ENCODE assay signal across 20 cellular contexts in genomic region chr19:44690131-44690440, GRCh38. TPM values are rescaled to one million over a fixed set of nuclear protein-coding genes. Genes with fewer than 3 reads are reported as not detected.
DNase-seq lines count a peak whose midpoint lies in the region; ATAC-seq, FAIRE-seq and TF ChIP-seq lines count a peak whose summit lies in the region.
"Had no signal": no experiment of that assay in that cellular context is flagged by ENCODE, and none has a peak within 500 bp of the region (broad histone marks: within the 10 kb centered on the region; RNA-seq: fewer than 3 reads in every experiment).

No MANE protein-coding gene starts in this region.

- no peak overlapping the region for H3K27ac ChIP-seq in HepG2 (ENCODE audit: extremely low read length, insufficient read depth, low read length)
- peak overlapping the region in 1 of 3 donors; percentile 90 for H3K27ac ChIP-seq in right lobe of liver
- no peak overlapping the region for H3K27ac ChIP-seq in neuronal stem cell (replicated peaks; ENCODE audit: low read length)
- peak overlapping the region in 1 of 4 donors; percentile 14 for H3K27ac ChIP-seq in Peyer's patch
- H3K27ac ChIP-seq: SJSA1 had no signal

- CTCF ChIA-PET in HepG2 (lab: Yijun Ruan, JAX; ENCODE audit: low intra/inter-chr PET ratio, low total read pairs) = interaction anchor here (1.1 to 4.6 kb wide), 5 partner anchors 28 to 154 kb away, joined by 3 to 34 read pairs (median 11); no protein-coding TSS in a partner anchor

- DNase-seq in HepG2 (ENCODE audit: low spot score) (peak; percentile 53), right lobe of liver (no peak), T-helper 17 cell (no peak), neuronal stem cell (ENCODE audit: low spot score) (no peak), HFFc6 (no peak), D341Med (ENCODE audit: low spot score) (no peak), Peyer's patch (no peak)
- DNase-seq: CD8-positive, alpha-beta T cell; DMS79 treated with DMSO at 0.1 percent for 48 hours; MV-4-11; NCI-H1417; NCI-H187; NCI-H2107; NCI-H510A; NCI-H748 treated with DMSO at 0.1 percent for 48 hours had no signal

- H3K27ac Mint-ChIP-seq in T-helper 17 cell (peak overlapping the region; percentile 78), HFFc6 (no peak overlapping the region)
- H3K27ac Mint-ChIP-seq: CD8-positive, alpha-beta T cell had no signal

- no peak overlapping the region for H3K14ac ChIP-seq in neuronal stem cell (ENCODE audit: low read length)

- TF ChIP-seq CTCF in HepG2 (CRISPR knock-in tag; IDR thresholded peaks at IDR 0.05) (no peak), right lobe of liver (IDR thresholded peaks at IDR 0.05) (no peak), HFFc6 (IDR thresholded peaks at IDR 0.05) (no peak), Peyer's patch (IDR thresholded peaks at IDR 0.05) (no peak)

- H3K36me3 ChIP-seq in HepG2 (replicated peaks in 1 of 2; ENCODE audit: control insufficient read depth in 1 of 2, insufficient read depth in 2 of 2, low read length in 2 of 2) (no peaks in the 10 kb centered on the region), right lobe of liver (no peaks in the 10 kb centered on the region), neuronal stem cell (replicated peaks in 1 of 2; ENCODE audit: control insufficient read depth in 2 of 2, insufficient read depth in 2 of 2, low read length in 2 of 2) (no peaks in the 10 kb centered on the region), Peyer's patch (no peaks in the 10 kb centered on the region)
- H3K36me3 ChIP-seq: HAP-1, SJSA1 had no signal

- H3K27me3 Mint-ChIP-seq in T-helper 17 cell (peaks cover 15% of the 10 kb centered on the region), HFFc6 (ENCODE audit: insufficient read depth) (peaks cover 4% of the 10 kb centered on the region; the same call in 1 of the 2 replicates)

- H2BK15ac ChIP-seq in neuronal stem cell (ENCODE audit: low read length) = peak overlapping the region; percentile 79

- POLR2A ChIA-PET in HepG2 (lab: Yijun Ruan, JAX) = interaction anchor here (1.4 to 1.9 kb wide), 3 partner anchors 34 to 81 kb away, joined by 6 to 7 read pairs (median 7); no protein-coding TSS in a partner anchor

- H3K79me2 ChIP-seq in HepG2 (ENCODE audit: insufficient read depth, low read length) = no peaks in the 10 kb centered on the region

- H3K4me1 Mint-ChIP-seq in T-helper 17 cell = peaks cover 28% of the 10 kb centered on the region
- peaks cover 43% of the 10 kb centered on the region for H3K4me1 Mint-ChIP-seq in HFFc6 (ENCODE audit: low read depth)

- H3K4me1 ChIP-seq in HepG2 (ENCODE audit: insufficient read depth, low read length) = peaks cover 66% of the 10 kb centered on the region
- H3K4me1 ChIP-seq in right lobe of liver = peaks cover 3 to 60% (median 24%) of the 10 kb centered on the region in 4 donors
- no peaks in the 10 kb centered on the region for H3K4me1 ChIP-seq in neuronal stem cell (ENCODE audit: control insufficient read depth in 2 of 2, insufficient read depth in 1 of 2, low read depth in 1 of 2, low read length in 2 of 2)
- peaks cover 0 to 37% (median 10%) of the 10 kb centered on the region in 4 donors for H3K4me1 ChIP-seq in Peyer's patch

- H3K4me3 ChIP-seq in HepG2 (replicated peaks in 1 of 3; ENCODE audit: insufficient read depth in 1 of 3, low read depth in 2 of 3, low read length in 3 of 3) (peak overlapping the region in 1 of 3 experiments; percentile 52; a peak in 2 of 6 replicates), right lobe of liver (no peak overlapping the region), neuronal stem cell (ENCODE audit: low read length in 2 of 2) (no peak overlapping the region), Peyer's patch (no peak overlapping the region)
- H3K4me3 ChIP-seq: HAP-1, K562, SJSA1 had no signal

- H3K9me3 ChIP-seq in HepG2 (ENCODE audit: low read length) (no peaks in the 10 kb centered on the region), right lobe of liver (no peaks in the 10 kb centered on the region), T-helper 17 cell (ENCODE audit: control insufficient read depth, low read length, poor library complexity, severe bottlenecking) (no peaks in the 10 kb centered on the region), neuronal stem cell (replicated peaks in 1 of 2; ENCODE audit: control insufficient read depth in 2 of 2, insufficient read depth in 1 of 2, low read depth in 1 of 2, low read length in 2 of 2) (no peaks in the 10 kb centered on the region), Peyer's patch (no peaks in the 10 kb centered on the region)
- H3K9me3 ChIP-seq: HAP-1, SJSA1 had no signal

- H3K36me3 Mint-ChIP-seq in T-helper 17 cell (ENCODE audit: low read depth) (no peaks in the 10 kb centered on the region), HFFc6 (ENCODE audit: low read depth) (no peaks in the 10 kb centered on the region)
- H3K36me3 Mint-ChIP-seq: CD8-positive, alpha-beta T cell had no signal

- H3K4ac ChIP-seq in neuronal stem cell (ENCODE audit: low read length) = no peak overlapping the region

- H2AK5ac ChIP-seq in neuronal stem cell (ENCODE audit: low read depth, low read length) = peak overlapping the region; percentile 88

- peaks cover 2% of the 10 kb centered on the region; the same call in 1 of the 2 replicates for H3K9me3 Mint-ChIP-seq in HFFc6
- H3K9me3 Mint-ChIP-seq: CD8-positive, alpha-beta T cell had no signal

- no peak for FAIRE-seq in HepG2 (lab: Jason Lieb, UNC)
- FAIRE-seq: A204.1, K562 had no signal

- no peaks in the 10 kb centered on the region for H4K20me1 ChIP-seq in HepG2 (ENCODE audit: insufficient read depth, low read length)

- H3K9ac ChIP-seq in HepG2 (ENCODE audit: insufficient read depth, low read depth, low read length) (no peak overlapping the region), neuronal stem cell (ENCODE audit: low read depth, low read length, poor library complexity) (no peak overlapping the region)

- TF ChIP-seq EP300 in HepG2 (IDR thresholded peaks at IDR 0.05; ENCODE audit: low read depth in 2 of 2, low read length in 2 of 2) (no peak), HepG2 (CRISPR knock-in tag; IDR thresholded peaks at IDR 0.05; ENCODE audit: borderline replicate concordance) (no peak)

- H3K4me3 Mint-ChIP-seq in T-helper 17 cell (no peak overlapping the region), HFFc6 (no peak overlapping the region)
- H3K4me3 Mint-ChIP-seq: CD8-positive, alpha-beta T cell had no signal

- no TSS peak for BruUV-seq in HepG2 (replicated peaks; lab: Mats Ljungman, UMichigan)

- no peaks in the 10 kb centered on the region for H3K79me1 ChIP-seq in neuronal stem cell (ENCODE audit: low read depth, low read length)

- intact Hi-C loops in HepG2 (cut with micrococcal nuclease; ENCODE audit: unreplicated experiment) = no loop called here
- intact Hi-C loops in right lobe of liver (cut with DNase I) = no loop called here

- in situ Hi-C loops in HepG2 (cut with HindIII; ENCODE audit: extremely low pct_ligation_motif_present, low pct_unique_long_range_greater_than_20kb) = no loop called here

- H3K23ac ChIP-seq in neuronal stem cell (ENCODE audit: low read depth, low read length, poor library complexity) = no peak overlapping the region

- TF ChIP-seq RAD21 in HepG2 (CRISPR knock-in tag; IDR thresholded peaks at IDR 0.05) = no peak

- H2BK5ac ChIP-seq in neuronal stem cell (ENCODE audit: low read length) = no peak overlapping the region

- H2AFZ ChIP-seq in HepG2 (ENCODE audit: low read length) (no peak overlapping the region), neuronal stem cell (ENCODE audit: low read length) (no peak overlapping the region)

- H3K4me2 ChIP-seq in HepG2 (ENCODE audit: low read depth, low read length) = peak overlapping the region; percentile 66; the same call in 1 of the 2 replicates
- no peak overlapping the region for H3K4me2 ChIP-seq in neuronal stem cell (ENCODE audit: insufficient read depth, low read length, poor library complexity, severe bottlenecking)

- no peak for TF ChIP-seq POLR2A in HepG2 (IDR thresholded peaks at IDR 0.05; ENCODE audit: insufficient read depth in 1 of 2, low read depth in 2 of 2, low read length in 2 of 2)
- TF ChIP-seq POLR2A in right lobe of liver (IDR thresholded peaks at IDR 0.05) = no peak
- TF ChIP-seq POLR2A in Peyer's patch (IDR thresholded peaks at IDR 0.05) = no peak

- no peak overlapping the region for H2BK120ac ChIP-seq in neuronal stem cell (ENCODE audit: low read depth, low read length)

- H4K8ac ChIP-seq in neuronal stem cell (ENCODE audit: low read depth, low read length) = no peak overlapping the region

- ATAC-seq in HepG2 (peak; percentile 28), right lobe of liver (no peak), T-helper 17 cell (no peak)
- ATAC-seq: CD8-positive, alpha-beta T cell had no signal

- no peak overlapping the region for H4K91ac ChIP-seq in neuronal stem cell (ENCODE audit: low read depth, low read length, poor library complexity)

- no peak overlapping the region for H2BK12ac ChIP-seq in neuronal stem cell (ENCODE audit: low read length)

- H3K27me3 ChIP-seq in HepG2 (ENCODE audit: control insufficient read depth in 1 of 2, insufficient read depth in 2 of 2, low read length in 2 of 2) (no peaks in the 10 kb centered on the region), right lobe of liver (no peaks in the 10 kb centered on the region), neuronal stem cell (ENCODE audit: control insufficient read depth in 3 of 3, insufficient read depth in 3 of 3, low read depth in 1 of 3, low read length in 3 of 3) (no peaks in the 10 kb centered on the region), Peyer's patch (no peaks in the 10 kb centered on the region)
- H3K27me3 ChIP-seq: SJSA1 had no signal

- WGBS in HepG2 (ENCODE audit: low lambda C conversion rate) = 54% methylated on average over 3 of the region's 3 CpGs
- WGBS in right lobe of liver (ENCODE audit: insufficient coverage, low coverage, low lambda C conversion rate, missing lambda C conversion rate) = 67% methylated on average over 3 of the region's 3 CpGs
- no CpG with 5 or more reads among the region's 3 CpGs for WGBS in neuronal stem cell (ENCODE audit: extremely low coverage in 2 of 2, insufficient read length in 2 of 2, insufficient replicate concordance in 1 of 2), 2 donors

- peak overlapping the region; percentile 35 for H3K18ac ChIP-seq in neuronal stem cell (ENCODE audit: low read length)

RNA-seq across cellular contexts. Expression of gene CEACAM16, which starts 8.9 kb away (rescaled TPM):
- total RNA-seq in HepG2 (2016; rRNA removed; fragmentation: Illumina TruSeq; extraction: Trizol) (not detected in 2 replicates), right lobe of liver (not detected), T-helper 17 cell (not detected), Peyer's patch (not detected)
- not detected in 2 replicates for total RNA-seq in HepG2 (2016; cell fraction: cytosol; rRNA removed; fragmentation: Illumina TruSeq; extraction: Trizol; ENCODE audit: low read depth)
- total RNA-seq in HepG2 (2016; cell fraction: insoluble cytoplasmic fraction; rRNA removed; fragmentation: Illumina TruSeq; extraction: Trizol) = not detected in 2 replicates
- not detected in 2 replicates for total RNA-seq in HepG2 (2016; cell fraction: membrane; rRNA removed; fragmentation: Illumina TruSeq; extraction: Trizol)
- not detected in 2 replicates for total RNA-seq in HepG2 (2016; cell fraction: nucleus; rRNA removed; fragmentation: Illumina TruSeq; extraction: Trizol)
- polyA plus RNA-seq in HepG2 (2011; rRNA removed) = not detected in 2 replicates
- not detected in 2 replicates for polyA plus RNA-seq in HepG2 (2011; cell fraction: cytosol; rRNA removed)
- not detected in 2 replicates for polyA plus RNA-seq in HepG2 (2011; cell fraction: nucleus; rRNA removed)
- polyA plus RNA-seq in HepG2 (2012) = not detected in 2 replicates
- polyA plus RNA-seq in HepG2 (2016; cell fraction: cytosol; fragmentation: Illumina TruSeq; extraction: Trizol; ENCODE audit: low read depth) = not detected in 2 replicates
- polyA plus RNA-seq in HepG2 (2016; cell fraction: insoluble cytoplasmic fraction; fragmentation: Illumina TruSeq; extraction: Trizol; ENCODE audit: low read depth) = not detected in 2 replicates
- polyA plus RNA-seq in HepG2 (2016; cell fraction: membrane; fragmentation: Illumina TruSeq; extraction: Trizol; ENCODE audit: low read depth) = not detected in 2 replicates
- polyA plus RNA-seq in HepG2 (2016; cell fraction: nucleus; fragmentation: Illumina TruSeq; extraction: Trizol; ENCODE audit: insufficient read depth, low read depth) = not detected in 2 replicates
- not detected in 2 replicates for polyA minus RNA-seq in HepG2 (2011; rRNA and poly(A)+ RNA removed; ENCODE audit: low replicate concordance)
- polyA minus RNA-seq in HepG2 (2011; cell fraction: cytosol; rRNA and poly(A)+ RNA removed) = not detected in 2 replicates
- polyA minus RNA-seq in HepG2 (2011; cell fraction: nucleus; rRNA and poly(A)+ RNA removed) = not detected in 2 replicates
- polyA plus RNA-seq in neuronal stem cell (2013, experiment 1 of 2) = not detected
- not detected for polyA plus RNA-seq in neuronal stem cell (2013, experiment 2 of 2)
- total RNA-seq in HFFc6 (2021; fragmentation: NEBNext Ultra II Directional; extraction: Animal tissue kit (Norgen Biotek cat#: 25700)) = not detected
- total RNA-seq: CD8-positive, alpha-beta T cell; K562; SJSA1 had no signal
- polyA plus RNA-seq: BJ, K562 had no signal

RNA-seq across cellular contexts. Expression of gene CEACAM19, which starts 18.8 kb away (rescaled TPM):
- total RNA-seq in HepG2 (2016; rRNA removed; fragmentation: Illumina TruSeq; extraction: Trizol) = 0.66 and 1.3 TPM in 2 replicates
- 0.18 and 0.30 TPM in 2 replicates for total RNA-seq in HepG2 (2016; cell fraction: cytosol; rRNA removed; fragmentation: Illumina TruSeq; extraction: Trizol; ENCODE audit: low read depth)
- 0.22 and 1.3 TPM in 2 replicates for total RNA-seq in HepG2 (2016; cell fraction: insoluble cytoplasmic fraction; rRNA removed; fragmentation: Illumina TruSeq; extraction: Trizol)
- 0.38 and 0.65 TPM in 2 replicates for total RNA-seq in HepG2 (2016; cell fraction: membrane; rRNA removed; fragmentation: Illumina TruSeq; extraction: Trizol)
- 2.7 and 2.8 TPM in 2 replicates for total RNA-seq in HepG2 (2016; cell fraction: nucleus; rRNA removed; fragmentation: Illumina TruSeq; extraction: Trizol)
- 4.0 and 6.3 TPM in 2 replicates for polyA plus RNA-seq in HepG2 (2011; rRNA removed)
- polyA plus RNA-seq in HepG2 (2011; cell fraction: cytosol; rRNA removed) = 1.3 and 1.5 TPM in 2 replicates
- 16.3 and 18.1 TPM in 2 replicates for polyA plus RNA-seq in HepG2 (2011; cell fraction: nucleus; rRNA removed)
- 4.6 and 6.9 TPM in 2 replicates for polyA plus RNA-seq in HepG2 (2012)
- polyA plus RNA-seq in HepG2 (2016; cell fraction: cytosol; fragmentation: Illumina TruSeq; extraction: Trizol; ENCODE audit: low read depth) = 0.32 and 0.38 TPM in 2 replicates
- 0.47 and 0.99 TPM in 2 replicates for polyA plus RNA-seq in HepG2 (2016; cell fraction: insoluble cytoplasmic fraction; fragmentation: Illumina TruSeq; extraction: Trizol; ENCODE audit: low read depth)
- 0.88 and 0.98 TPM in 2 replicates for polyA plus RNA-seq in HepG2 (2016; cell fraction: membrane; fragmentation: Illumina TruSeq; extraction: Trizol; ENCODE audit: low read depth)
- polyA plus RNA-seq in HepG2 (2016; cell fraction: nucleus; fragmentation: Illumina TruSeq; extraction: Trizol; ENCODE audit: insufficient read depth, low read depth) = 11.9 and 13.8 TPM in 2 replicates
- polyA minus RNA-seq in HepG2 (2011; rRNA and poly(A)+ RNA removed; ENCODE audit: low replicate concordance) = 6.6 and 9.0 TPM in 2 replicates
- polyA minus RNA-seq in HepG2 (2011; cell fraction: cytosol; rRNA and poly(A)+ RNA removed) = 0.59 and 0.88 TPM in 2 replicates
- 11.7 and 11.8 TPM in 2 replicates for polyA minus RNA-seq in HepG2 (2011; cell fraction: nucleus; rRNA and poly(A)+ RNA removed)
- total RNA-seq in right lobe of liver = 1 to 10 TPM; 3.3 to 9.0 (median 4.5) TPM
- under 1 TPM; 0.27 to 0.39 TPM for total RNA-seq in T-helper 17 cell
- polyA plus RNA-seq in neuronal stem cell (2013, experiment 1 of 2) = 2.2 TPM
- 2.2 TPM for polyA plus RNA-seq in neuronal stem cell (2013, experiment 2 of 2)
- total RNA-seq in HFFc6 (2021; fragmentation: NEBNext Ultra II Directional; extraction: Animal tissue kit (Norgen Biotek cat#: 25700)) = 1 to 10 TPM; 1.8 to 2.5 (median 2.1) TPM
- total RNA-seq in Peyer's patch = 10 to 100 TPM in 3 of 4 donors, 1 to 10 TPM in 1; 4.4 to 16.9 (median 13.3) TPM

RNA-seq across cellular contexts. Expression of gene PVR, which starts 46.4 kb away (rescaled TPM):
- total RNA-seq in HepG2 (2016; rRNA removed; fragmentation: Illumina TruSeq; extraction: Trizol) (18.4 and 43.4 TPM in 2 replicates), right lobe of liver (10 to 100 TPM; 26.6 to 66.6 (median 55.5) TPM), T-helper 17 cell (under 1 TPM; 0.70 to 0.94 TPM), Peyer's patch (10 to 100 TPM; 21.7 to 49.3 (median 40.0) TPM)
- 5.4 and 5.5 TPM in 2 replicates for total RNA-seq in HepG2 (2016; cell fraction: cytosol; rRNA removed; fragmentation: Illumina TruSeq; extraction: Trizol; ENCODE audit: low read depth)
- 16.1 and 39.6 TPM in 2 replicates for total RNA-seq in HepG2 (2016; cell fraction: insoluble cytoplasmic fraction; rRNA removed; fragmentation: Illumina TruSeq; extraction: Trizol)
- 18.0 and 18.1 TPM in 2 replicates for total RNA-seq in HepG2 (2016; cell fraction: membrane; rRNA removed; fragmentation: Illumina TruSeq; extraction: Trizol)
- 37.4 and 45.5 TPM in 2 replicates for total RNA-seq in HepG2 (2016; cell fraction: nucleus; rRNA removed; fragmentation: Illumina TruSeq; extraction: Trizol)
- polyA plus RNA-seq in HepG2 (2011; rRNA removed) = 46.6 and 59.5 TPM in 2 replicates
- polyA plus RNA-seq in HepG2 (2011; cell fraction: cytosol; rRNA removed) = 53.0 and 55.6 TPM in 2 replicates
- 60.5 and 72.7 TPM in 2 replicates for polyA plus RNA-seq in HepG2 (2011; cell fraction: nucleus; rRNA removed)
- 26.0 and 35.8 TPM in 2 replicates for polyA plus RNA-seq in HepG2 (2012)
- polyA plus RNA-seq in HepG2 (2016; cell fraction: cytosol; fragmentation: Illumina TruSeq; extraction: Trizol; ENCODE audit: low read depth) = 4.1 and 4.5 TPM in 2 replicates
- polyA plus RNA-seq in HepG2 (2016; cell fraction: insoluble cytoplasmic fraction; fragmentation: Illumina TruSeq; extraction: Trizol; ENCODE audit: low read depth) = 14.1 and 16.5 TPM in 2 replicates
- polyA plus RNA-seq in HepG2 (2016; cell fraction: membrane; fragmentation: Illumina TruSeq; extraction: Trizol; ENCODE audit: low read depth) = 9.4 and 9.9 TPM in 2 replicates
- polyA plus RNA-seq in HepG2 (2016; cell fraction: nucleus; fragmentation: Illumina TruSeq; extraction: Trizol; ENCODE audit: insufficient read depth, low read depth) = 59.3 and 60.4 TPM in 2 replicates
- polyA minus RNA-seq in HepG2 (2011; rRNA and poly(A)+ RNA removed; ENCODE audit: low replicate concordance) = 69.1 and 105 TPM in 2 replicates
- 34.7 and 43.2 TPM in 2 replicates for polyA minus RNA-seq in HepG2 (2011; cell fraction: cytosol; rRNA and poly(A)+ RNA removed)
- polyA minus RNA-seq in HepG2 (2011; cell fraction: nucleus; rRNA and poly(A)+ RNA removed) = 56.0 and 67.4 TPM in 2 replicates
- 5.7 TPM for polyA plus RNA-seq in neuronal stem cell (2013, experiment 1 of 2)
- 5.3 TPM for polyA plus RNA-seq in neuronal stem cell (2013, experiment 2 of 2)
- total RNA-seq in HFFc6 (2021; fragmentation: NEBNext Ultra II Directional; extraction: Animal tissue kit (Norgen Biotek cat#: 25700)) = 10 to 100 TPM; 45.9 to 76.2 (median 54.3) TPM

RNA-seq across cellular contexts. Expression of gene BCL3, which starts 58.4 kb away (rescaled TPM):
- total RNA-seq in HepG2 (2016; rRNA removed; fragmentation: Illumina TruSeq; extraction: Trizol) = 2.0 and 4.0 TPM in 2 replicates
- total RNA-seq in HepG2 (2016; cell fraction: cytosol; rRNA removed; fragmentation: Illumina TruSeq; extraction: Trizol; ENCODE audit: low read depth) = 4.5 and 8.9 TPM in 2 replicates
- 1.9 and 4.2 TPM in 2 replicates for total RNA-seq in HepG2 (2016; cell fraction: insoluble cytoplasmic fraction; rRNA removed; fragmentation: Illumina TruSeq; extraction: Trizol)
- 8.2 and 10.1 TPM in 2 replicates for total RNA-seq in HepG2 (2016; cell fraction: membrane; rRNA removed; fragmentation: Illumina TruSeq; extraction: Trizol)
- 3.1 and 4.6 TPM in 2 replicates for total RNA-seq in HepG2 (2016; cell fraction: nucleus; rRNA removed; fragmentation: Illumina TruSeq; extraction: Trizol)
- polyA plus RNA-seq in HepG2 (2011; rRNA removed) = 2.3 and 2.6 TPM in 2 replicates
- polyA plus RNA-seq in HepG2 (2011; cell fraction: cytosol; rRNA removed) = 1.8 and 3.4 TPM in 2 replicates
- polyA plus RNA-seq in HepG2 (2011; cell fraction: nucleus; rRNA removed) = 23.1 and 29.5 TPM in 2 replicates
- 6.8 and 9.9 TPM in 2 replicates for polyA plus RNA-seq in HepG2 (2012)
- polyA plus RNA-seq in HepG2 (2016; cell fraction: cytosol; fragmentation: Illumina TruSeq; extraction: Trizol; ENCODE audit: low read depth) = 13.0 TPM in 2 replicates
- 8.2 and 12.0 TPM in 2 replicates for polyA plus RNA-seq in HepG2 (2016; cell fraction: insoluble cytoplasmic fraction; fragmentation: Illumina TruSeq; extraction: Trizol; ENCODE audit: low read depth)
- polyA plus RNA-seq in HepG2 (2016; cell fraction: membrane; fragmentation: Illumina TruSeq; extraction: Trizol; ENCODE audit: low read depth) = 18.9 and 20.6 TPM in 2 replicates
- polyA plus RNA-seq in HepG2 (2016; cell fraction: nucleus; fragmentation: Illumina TruSeq; extraction: Trizol; ENCODE audit: insufficient read depth, low read depth) = 17.9 and 18.7 TPM in 2 replicates
- polyA minus RNA-seq in HepG2 (2011; rRNA and poly(A)+ RNA removed; ENCODE audit: low replicate concordance) = 5.3 and 5.6 TPM in 2 replicates
- 4.7 and 5.7 TPM in 2 replicates for polyA minus RNA-seq in HepG2 (2011; cell fraction: cytosol; rRNA and poly(A)+ RNA removed)
- polyA minus RNA-seq in HepG2 (2011; cell fraction: nucleus; rRNA and poly(A)+ RNA removed) = 3.2 and 4.1 TPM in 2 replicates
- 10 to 100 TPM; 24.1 to 95.6 (median 31.3) TPM for total RNA-seq in right lobe of liver
- total RNA-seq in T-helper 17 cell = 100 to 1,000 TPM; 149 to 168 TPM
- polyA plus RNA-seq in neuronal stem cell (2013, experiment 1 of 2) = 1.8 TPM
- polyA plus RNA-seq in neuronal stem cell (2013, experiment 2 of 2) = 1.5 TPM
- 10 to 100 TPM; 12.9 to 20.1 (median 16.7) TPM for total RNA-seq in HFFc6 (2021; fragmentation: NEBNext Ultra II Directional; extraction: Animal tissue kit (Norgen Biotek cat#: 25700))
- total RNA-seq in Peyer's patch = 100 to 1,000 TPM in 3 of 4 donors, 10 to 100 TPM in 1; 45.4 to 136 (median 119) TPM
